Comparison of ENCODE assay signal across 2 cellular contexts in genomic region chr19:3154447-3154846, GRCh38.
TF ChIP-seq lines count a peak whose summit lies in the region.

No MANE protein-coding gene starts in this region.

TF ChIP-seq in HEK293, 187 proteins besides CTCF, POLR2A, EP300 and RAD21:
- TF ChIP-seq EGR2 (tag by site-specific recombination; IDR thresholded peaks at IDR 0.05; ENCODE audit: low read depth) (peak; percentile 85), ZFHX2 (tag by site-specific recombination; conservative IDR thresholded peaks at IDR 0.05) (peak; percentile 69)

TF ChIP-seq in GM12878, 131 proteins besides CTCF, POLR2A, EP300 and RAD21:
- peak; percentile 96 for TF ChIP-seq HDGF (IDR thresholded peaks at IDR 0.05)
TF ChIP-seq in GM12878: peak in this region for 1; not testable (repeated sequence) for 130.
